ENCODE assay signal across 1 cellular context in the genomic region with DNA sequence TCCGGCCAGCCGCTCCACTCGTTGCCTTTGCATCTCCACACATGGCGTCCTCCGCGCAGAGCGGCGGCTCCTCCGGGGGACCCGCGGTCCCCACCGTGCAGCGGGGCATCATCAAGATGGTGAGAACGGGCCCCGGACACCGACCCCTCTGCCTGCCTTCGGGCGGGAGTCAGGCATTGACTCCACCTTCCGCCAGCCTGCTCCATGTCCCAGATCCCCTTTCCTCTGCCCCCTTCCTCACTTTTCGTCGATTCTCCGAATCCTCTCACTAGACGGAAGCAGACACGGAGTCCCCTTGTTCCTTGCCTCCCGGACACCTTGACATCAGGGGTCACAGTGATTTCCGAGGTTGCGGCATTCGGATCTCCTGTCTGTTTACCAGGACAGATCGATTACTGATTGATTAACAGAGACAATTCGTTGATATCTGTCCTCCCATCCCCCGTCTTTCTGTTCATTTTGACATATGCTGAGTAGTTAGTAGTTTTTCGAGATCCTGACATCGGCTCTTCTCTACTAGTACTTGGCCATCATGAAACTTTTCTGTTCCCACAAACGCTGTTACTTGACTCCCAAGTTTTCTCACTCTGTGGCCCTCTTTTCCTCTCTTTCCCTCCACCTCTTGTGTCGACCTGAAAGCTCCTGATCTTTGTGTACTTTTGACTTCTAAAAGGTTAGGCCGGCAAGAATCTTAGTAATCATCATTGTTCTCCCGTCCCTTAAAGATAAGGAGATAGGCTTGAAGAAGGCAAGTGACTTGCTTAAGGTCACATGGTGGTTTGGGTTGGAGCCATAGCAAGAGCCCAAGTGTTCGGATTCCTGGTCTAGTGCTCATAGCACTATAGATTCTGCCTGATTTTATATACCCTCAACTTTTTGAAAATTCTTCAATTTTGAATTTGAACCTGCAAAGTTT.
TF ChIP-seq lines count a peak whose summit lies in the region.

No MANE protein-coding gene starts in this region.

TF ChIP-seq in WTC11, 78 proteins besides CTCF, POLR2A, EP300 and RAD21 (continued from another document):
- TF ChIP-seq RELA (CRISPR knock-in tag; IDR thresholded peaks at IDR 0.05; ENCODE audit: borderline replicate concordance) = peak; percentile 72; the same call in 1 of the 2 replicates
